ENCODE assay signal across 26 cellular contexts in genomic region chr10:121559321-121559720, GRCh38. TPM values are rescaled to one million over a fixed set of nuclear protein-coding genes. Genes with fewer than 3 reads are reported as not detected.
DNase-seq lines count a peak whose midpoint lies in the region; ATAC-seq and TF ChIP-seq lines count a peak whose summit lies in the region.
"Had no signal": no experiment of that assay in that cellular context is flagged by ENCODE, and none has a peak within 500 bp of the region (broad histone marks: within the 10 kb centered on the region; RNA-seq: fewer than 3 reads in every experiment).

No MANE protein-coding gene starts in this region.

- CTCF ChIA-PET in Panc1 (lab: Charles Lee) = no interaction called here

- intact Hi-C loops in Panc1 (cut with micrococcal nuclease; ENCODE audit: unreplicated experiment) = no loop called here
- intact Hi-C loops in activated T-helper 1 cell treated with anti-CD3 and anti-CD28 coated beads, Interleukin-12 subunit alpha, Interleukin-12 subunit beta, Interleukin-2, Interleukin-4 antibody, amounts not matched to agents 30 ng/mL and 10 ng/mL and 1 ng/mL, durations not matched to agents 14 hours and 24 hours and 36 hours (cut with micrococcal nuclease) = no loop called here

- no peak overlapping the region for H3K4me3 ChIP-seq in Panc1 (ENCODE audit: low read depth in 2 of 2, low read length in 2 of 2)
- H3K4me3 ChIP-seq: BLaER1 treated with 17β-estradiol and CSF1 and Interleukin-3, amounts not matched to agents 10 nM and 100 nM; GM12878; uterus had no signal

- no peak for TF ChIP-seq CTCF in Panc1 (IDR thresholded peaks at IDR 0.05)

- H3K27me3 ChIP-seq in Panc1 (ENCODE audit: control insufficient read depth, insufficient read depth, low read length) = no peaks in the 10 kb centered on the region
- no peaks in the 10 kb centered on the region for H3K27me3 ChIP-seq in layer of hippocampus (ENCODE audit: control insufficient read depth, insufficient read depth, low read length)
- H3K27me3 ChIP-seq: uterus had no signal

- 0 out of 2 replicates have a peak, but pooled peaks have one; percentile 30 for ATAC-seq in Panc1
- ATAC-seq: activated CD8-positive, alpha-beta T cell treated with anti-CD3 and anti-CD28 coated beads for 36 hours; GM12878; naive thymus-derived CD4-positive, alpha-beta T cell had no signal

- H3K4me1 ChIP-seq in Panc1 (ENCODE audit: control insufficient read depth, insufficient read depth, low read length) = no peaks in the 10 kb centered on the region; the same call in 1 of the 2 replicates
- H3K4me1 ChIP-seq: uterus had no signal

- H3K36me3 ChIP-seq in Panc1 (ENCODE audit: control insufficient read depth, insufficient read depth, low read length) = no peaks in the 10 kb centered on the region
- H3K36me3 ChIP-seq: BLaER1 treated with 17β-estradiol and CSF1 and Interleukin-3, amounts not matched to agents 10 nM and 100 nM; uterus had no signal

- H3K36me3 Mint-ChIP-seq in activated T-helper 1 cell treated with anti-CD3 and anti-CD28 coated beads, Interleukin-12 subunit alpha, Interleukin-12 subunit beta, Interleukin-2, Interleukin-4 antibody, amounts not matched to agents 30 ng/mL and 10 ng/mL and 1 ng/mL, durations not matched to agents 14 hours and 24 hours and 36 hours (ENCODE audit: low read depth) = no peaks in the 10 kb centered on the region
- H3K36me3 Mint-ChIP-seq: activated naive CD4-positive, alpha-beta T cell treated with anti-CD3 and anti-CD28 coated beads, Interleukin-2, amount 10 ng/mL, durations not matched to agents 7 days and 5 days; naive thymus-derived CD4-positive, alpha-beta T cell had no signal

- no peaks in the 10 kb centered on the region for H3K4me1 Mint-ChIP-seq in activated T-helper 1 cell treated with anti-CD3 and anti-CD28 coated beads, Interleukin-12 subunit alpha, Interleukin-12 subunit beta, Interleukin-2, Interleukin-4 antibody, amounts not matched to agents 30 ng/mL and 10 ng/mL and 1 ng/mL, durations not matched to agents 14 hours and 24 hours and 36 hours (ENCODE audit: low read depth)
- H3K4me1 Mint-ChIP-seq: activated B cell treated with CpG ODN at 0.5 μM for 24 hours; activated naive CD4-positive, alpha-beta T cell treated with anti-CD3 and anti-CD28 coated beads, Interleukin-2, amount 10 ng/mL, durations not matched to agents 7 days and 5 days; naive thymus-derived CD4-positive, alpha-beta T cell had no signal

- TF ChIP-seq POLR2A in erythroblast (IDR thresholded peaks at IDR 0.05; ENCODE audit: low read length) = no peak

- no peaks in the 10 kb centered on the region for H3K9me3 ChIP-seq in Panc1 (ENCODE audit: control insufficient read depth, insufficient read depth, low read depth, low read length)
- H3K9me3 ChIP-seq: BLaER1 treated with 17β-estradiol and CSF1 and Interleukin-3, amounts not matched to agents 10 nM and 100 nM; uterus had no signal

- H3K27ac ChIP-seq in Panc1 (ENCODE audit: low read length) (no peak overlapping the region), layer of hippocampus (ENCODE audit: low read depth, low read length) (peak overlapping the region; percentile 58), temporal lobe (ENCODE audit: low read depth, low read length) (peak overlapping the region; percentile 88)
- H3K27ac ChIP-seq: BLaER1 treated with 17β-estradiol and CSF1 and Interleukin-3, amounts not matched to agents 10 nM and 100 nM had no signal

- no peak overlapping the region for H3K4me3 Mint-ChIP-seq in activated T-helper 1 cell treated with anti-CD3 and anti-CD28 coated beads, Interleukin-12 subunit alpha, Interleukin-12 subunit beta, Interleukin-2, Interleukin-4 antibody, amounts not matched to agents 30 ng/mL and 10 ng/mL and 1 ng/mL, durations not matched to agents 14 hours and 24 hours and 36 hours
- H3K4me3 Mint-ChIP-seq: activated B cell treated with CpG ODN at 0.5 μM for 24 hours; activated CD8-positive, alpha-beta T cell treated with anti-CD3 and anti-CD28 coated beads for 36 hours; activated naive CD4-positive, alpha-beta T cell treated with anti-CD3 and anti-CD28 coated beads, Interleukin-2, amount 10 ng/mL, durations not matched to agents 7 days and 5 days; activated T-cell treated with anti-CD3 and anti-CD28 coated beads, Interleukin-2, amount 50 U/mL, for 24 hours; naive thymus-derived CD4-positive, alpha-beta T cell had no signal

- BruUV-seq in Panc1 (replicated peaks; lab: Mats Ljungman, UMichigan) = no TSS peak

- DNase-seq in NCI-H510A treated with DMSO at 0.1 percent for 48 hours (lab: John Stamatoyannopoulos, UW) (peak; percentile 21), NCI-H510A (lab: John Stamatoyannopoulos, UW) (no peak), Panc1 (ENCODE audit: low read depth, low spot score) (no peak), erythroblast (lab: John Stamatoyannopoulos, UW) (no peak), GOT3 (lab: John Stamatoyannopoulos, UW) (no peak)
- DNase-seq in activated T-helper 1 cell treated with anti-CD3 and anti-CD28 coated beads, Interleukin-12 subunit alpha, Interleukin-12 subunit beta, Interleukin-2, Interleukin-4 antibody, amounts not matched to agents 30 ng/mL and 10 ng/mL and 1 ng/mL, durations not matched to agents 14 hours and 24 hours and 36 hours (ENCODE audit: low spot score) = no peak
- DNase-seq: activated B cell treated with CpG ODN at 0.5 μM for 24 hours; activated CD8-positive, alpha-beta T cell treated with anti-CD3 and anti-CD28 coated beads for 36 hours; activated naive CD4-positive, alpha-beta T cell treated with anti-CD3 and anti-CD28 coated beads, Interleukin-2, amount 10 ng/mL, durations not matched to agents 7 days and 5 days; activated T-cell treated with anti-CD3 and anti-CD28 coated beads, Interleukin-2, amount 50 U/mL, for 24 hours; DMS153; GF-D8; HCEC 1CT; naive thymus-derived CD4-positive, alpha-beta T cell; NCI-H1694 treated with DMSO at 0.1 percent for 48 hours; NCI-H526; OCI-M1; SIG-M5; stimulated activated CD4-positive, alpha-beta T cell treated with anti-CD3 and anti-CD28 coated beads, Interleukin-2, amount 100 ng/mL, for 48 hours; T-helper 2 cell; uterus had no signal

- H3K27ac Mint-ChIP-seq in activated T-helper 1 cell treated with anti-CD3 and anti-CD28 coated beads, Interleukin-12 subunit alpha, Interleukin-12 subunit beta, Interleukin-2, Interleukin-4 antibody, amounts not matched to agents 30 ng/mL and 10 ng/mL and 1 ng/mL, durations not matched to agents 14 hours and 24 hours and 36 hours = no peak overlapping the region
- H3K27ac Mint-ChIP-seq: activated B cell treated with CpG ODN at 0.5 μM for 24 hours; activated CD8-positive, alpha-beta T cell treated with anti-CD3 and anti-CD28 coated beads for 36 hours; activated naive CD4-positive, alpha-beta T cell treated with anti-CD3 and anti-CD28 coated beads, Interleukin-2, amount 10 ng/mL, durations not matched to agents 7 days and 5 days; activated T-cell treated with anti-CD3 and anti-CD28 coated beads, Interleukin-2, amount 50 U/mL, for 24 hours; naive thymus-derived CD4-positive, alpha-beta T cell had no signal

- H3K27me3 Mint-ChIP-seq in activated T-helper 1 cell treated with anti-CD3 and anti-CD28 coated beads, Interleukin-12 subunit alpha, Interleukin-12 subunit beta, Interleukin-2, Interleukin-4 antibody, amounts not matched to agents 30 ng/mL and 10 ng/mL and 1 ng/mL, durations not matched to agents 14 hours and 24 hours and 36 hours (ENCODE audit: insufficient read depth) = peaks cover 5% of the 10 kb centered on the region
- H3K27me3 Mint-ChIP-seq: activated B cell treated with CpG ODN at 0.5 μM for 24 hours; activated naive CD4-positive, alpha-beta T cell treated with anti-CD3 and anti-CD28 coated beads, Interleukin-2, amount 10 ng/mL, durations not matched to agents 7 days and 5 days; activated T-cell treated with anti-CD3 and anti-CD28 coated beads, Interleukin-2, amount 50 U/mL, for 24 hours had no signal

- POLR2A ChIA-PET in Panc1 (lab: Charles Lee) = no interaction called here

- no peaks in the 10 kb centered on the region for H3K9me3 Mint-ChIP-seq in activated T-helper 1 cell treated with anti-CD3 and anti-CD28 coated beads, Interleukin-12 subunit alpha, Interleukin-12 subunit beta, Interleukin-2, Interleukin-4 antibody, amounts not matched to agents 30 ng/mL and 10 ng/mL and 1 ng/mL, durations not matched to agents 14 hours and 24 hours and 36 hours
- H3K9me3 Mint-ChIP-seq: activated naive CD4-positive, alpha-beta T cell treated with anti-CD3 and anti-CD28 coated beads, Interleukin-2, amount 10 ng/mL, durations not matched to agents 7 days and 5 days; activated T-cell treated with anti-CD3 and anti-CD28 coated beads, Interleukin-2, amount 50 U/mL, for 24 hours had no signal

- in situ Hi-C loops in Panc1 (cut with HindIII; ENCODE audit: low pct_unique_long_range_greater_than_20kb, low sequenced_read_pairs) = no loop called here

RNA-seq across cellular contexts. Expression of gene FGFR2, which starts 38.9 kb away (rescaled TPM):
- total RNA-seq in Panc1 (2021; ENCODE audit: unreplicated experiment) (5.7 TPM), temporal lobe (46.7 TPM)
- 2.8 TPM for polyA plus RNA-seq in Panc1 (2012; ENCODE audit: insufficient read length)
- not detected in 2 replicates for total RNA-seq in activated T-helper 1 cell treated with anti-CD3 and anti-CD28 coated beads, Interleukin-12 subunit alpha, Interleukin-12 subunit beta, Interleukin-2, Interleukin-4 antibody, amounts not matched to agents 30 ng/mL and 10 ng/mL and 1 ng/mL, durations not matched to agents 14 hours and 24 hours and 36 hours
- total RNA-seq: activated B cell treated with CpG ODN at 0.5 μM for 24 hours; activated CD8-positive, alpha-beta T cell treated with anti-CD3 and anti-CD28 coated beads for 36 hours; lung microvascular endothelial cell had no signal
- polyA plus RNA-seq: naive thymus-derived CD4-positive, alpha-beta T cell had no signal
